In the genomic region with DNA sequence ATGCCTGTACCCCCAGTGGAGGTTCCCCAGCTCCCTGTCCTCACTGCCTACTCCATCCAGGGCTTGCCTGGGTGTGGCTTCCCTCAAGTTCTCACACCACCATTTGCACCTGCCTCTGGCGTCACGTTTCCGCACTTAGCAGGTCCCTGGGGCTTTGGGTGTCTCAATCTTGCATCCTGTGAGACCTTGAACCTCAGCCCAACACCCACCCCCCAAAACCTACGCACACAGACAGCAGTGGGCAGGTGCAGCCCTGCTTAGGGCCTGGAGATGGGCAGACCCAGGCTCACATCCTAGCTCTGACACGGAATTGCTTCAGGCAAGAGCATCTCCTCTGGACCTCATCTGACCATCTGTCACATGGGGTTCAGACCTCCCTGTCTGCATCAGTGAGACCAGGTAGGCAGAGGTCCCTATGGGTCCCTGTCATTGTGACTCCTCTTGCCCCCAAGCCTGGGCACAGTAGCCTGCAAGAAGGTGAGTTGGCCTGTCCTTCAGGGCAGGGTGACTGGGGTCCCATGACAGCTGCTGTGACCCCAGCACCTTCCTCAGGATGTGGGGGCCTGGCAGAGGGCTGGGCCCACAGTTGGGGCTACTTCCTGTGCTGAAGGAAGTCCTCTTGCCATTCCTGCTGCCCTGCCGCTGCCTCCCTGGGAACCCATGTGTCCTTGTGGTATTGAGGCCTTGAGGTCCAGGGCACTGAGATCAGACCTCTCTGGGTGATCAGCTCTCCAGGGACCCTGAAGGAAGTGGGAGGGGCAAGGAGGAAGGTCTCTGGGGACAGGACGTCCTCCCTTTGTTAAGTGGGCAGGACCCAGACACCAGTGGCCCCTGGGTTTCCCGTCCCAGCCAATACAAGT, we compare ENCODE assay signal across 1 cellular context.
TF ChIP-seq lines count a peak whose summit lies in the region.

No MANE protein-coding gene starts in this region.

TF ChIP-seq in GM12878, 131 proteins besides CTCF, POLR2A, EP300 and RAD21 (continues in another document):
- TF ChIP-seq HCFC1 (IDR thresholded peaks at IDR 0.05; ENCODE audit: low read length) (0 out of 2 replicates have a peak, but pooled peaks have one; percentile 6), JUND (IDR thresholded peaks at IDR 0.05; ENCODE audit: low read depth, low read length) (peak; percentile 42; the same call in 1 of the 2 replicates), EED (IDR thresholded peaks at IDR 0.05; ENCODE audit: low read depth) (peak; percentile 28; the same call in 1 of the 2 replicates), BACH1 (IDR thresholded peaks at IDR 0.05; ENCODE audit: borderline replicate concordance) (peak; percentile 79; the same call in 1 of the 2 replicates), TAF1 (IDR thresholded peaks at IDR 0.05; ENCODE audit: borderline replicate concordance, low read depth, low read length) (peak; percentile 58; the same call in 1 of the 2 replicates), SIN3A (IDR thresholded peaks at IDR 0.05; ENCODE audit: low read depth, low read length) (peak; percentile 89), ASH2L (IDR thresholded peaks at IDR 0.05; ENCODE audit: borderline replicate concordance, low read depth) (no peak), PML (IDR thresholded peaks at IDR 0.05; ENCODE audit: low read length) (no peak), KDM1A (IDR thresholded peaks at IDR 0.05; ENCODE audit: borderline replicate concordance) (no peak), NR2C1 (IDR thresholded peaks at IDR 0.05) (no peak), LARP7 (IDR thresholded peaks at IDR 0.05) (peak; percentile 70; the same call in 1 of the 2 replicates), SRF (IDR thresholded peaks at IDR 0.05; ENCODE audit: low read depth in 2 of 2, low read length in 2 of 2) (0 out of 4 replicates have a peak, but pooled peaks of 1 of the 2 experiments have one; percentile 10), POU2F2 (IDR thresholded peaks at IDR 0.05; ENCODE audit: borderline replicate concordance, low read depth, low read length) (peak; percentile 83; the same call in 2 of the 3 replicates), CEBPB (IDR thresholded peaks at IDR 0.05; ENCODE audit: borderline replicate concordance in 1 of 2, low read depth in 2 of 2, low read length in 2 of 2) (peak in 1 of 2 experiments; percentile 23; a peak in 1 of 4 replicates), NR2F1 (conservative IDR thresholded peaks at IDR 0.05) (peak; percentile 87), YY1 (IDR thresholded peaks at IDR 0.05; ENCODE audit: low read depth, low read length) (peak; percentile 76), RB1 (IDR thresholded peaks at IDR 0.05; ENCODE audit: borderline replicate concordance) (peak; percentile 65; the same call in 1 of the 2 replicates), HDGF (IDR thresholded peaks at IDR 0.05) (peak; percentile 93), NFYA (IDR thresholded peaks at IDR 0.05; ENCODE audit: borderline replicate concordance, low read depth, low read length) (no peak), RAD51 (IDR thresholded peaks at IDR 0.05) (peak; percentile 55; the same call in 1 of the 2 replicates), ZZZ3 (IDR thresholded peaks at IDR 0.05; ENCODE audit: control insufficient read depth, insufficient read length, low read depth) (no peak), PAX8 (IDR thresholded peaks at IDR 0.05) (no peak), SPI1 (IDR thresholded peaks at IDR 0.05; ENCODE audit: borderline replicate concordance, insufficient read depth, low read depth, low read length) (no peak; the same call in 1 of the 2 replicates), RBBP5 (conservative IDR thresholded peaks at IDR 0.05) (no peak), NRF1 (conservative IDR thresholded peaks at IDR 0.05; ENCODE audit: low read depth, low read length) (no peak), ETV6 (conservative IDR thresholded peaks at IDR 0.05 in 1 of 2, IDR thresholded peaks at IDR 0.05 in 1 of 2; ENCODE audit: borderline replicate concordance in 1 of 2, low read depth in 1 of 2) (peak in 1 of 2 experiments; percentile 30; a peak in 1 of 4 replicates)
- TF ChIP-seq, protein P1, sequence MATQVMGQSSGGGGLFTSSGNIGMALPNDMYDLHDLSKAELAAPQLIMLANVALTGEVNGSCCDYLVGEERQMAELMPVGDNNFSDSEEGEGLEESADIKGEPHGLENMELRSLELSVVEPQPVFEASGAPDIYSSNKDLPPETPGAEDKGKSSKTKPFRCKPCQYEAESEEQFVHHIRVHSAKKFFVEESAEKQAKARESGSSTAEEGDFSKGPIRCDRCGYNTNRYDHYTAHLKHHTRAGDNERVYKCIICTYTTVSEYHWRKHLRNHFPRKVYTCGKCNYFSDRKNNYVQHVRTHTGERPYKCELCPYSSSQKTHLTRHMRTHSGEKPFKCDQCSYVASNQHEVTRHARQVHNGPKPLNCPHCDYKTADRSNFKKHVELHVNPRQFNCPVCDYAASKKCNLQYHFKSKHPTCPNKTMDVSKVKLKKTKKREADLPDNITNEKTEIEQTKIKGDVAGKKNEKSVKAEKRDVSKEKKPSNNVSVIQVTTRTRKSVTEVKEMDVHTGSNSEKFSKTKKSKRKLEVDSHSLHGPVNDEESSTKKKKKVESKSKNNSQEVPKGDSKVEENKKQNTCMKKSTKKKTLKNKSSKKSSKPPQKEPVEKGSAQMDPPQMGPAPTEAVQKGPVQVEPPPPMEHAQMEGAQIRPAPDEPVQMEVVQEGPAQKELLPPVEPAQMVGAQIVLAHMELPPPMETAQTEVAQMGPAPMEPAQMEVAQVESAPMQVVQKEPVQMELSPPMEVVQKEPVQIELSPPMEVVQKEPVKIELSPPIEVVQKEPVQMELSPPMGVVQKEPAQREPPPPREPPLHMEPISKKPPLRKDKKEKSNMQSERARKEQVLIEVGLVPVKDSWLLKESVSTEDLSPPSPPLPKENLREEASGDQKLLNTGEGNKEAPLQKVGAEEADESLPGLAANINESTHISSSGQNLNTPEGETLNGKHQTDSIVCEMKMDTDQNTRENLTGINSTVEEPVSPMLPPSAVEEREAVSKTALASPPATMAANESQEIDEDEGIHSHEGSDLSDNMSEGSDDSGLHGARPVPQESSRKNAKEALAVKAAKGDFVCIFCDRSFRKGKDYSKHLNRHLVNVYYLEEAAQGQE (IDR thresholded peaks at IDR 0.05; ENCODE audit: low read depth, low read length), result no peak
- TF ChIP-seq, protein P2, sequence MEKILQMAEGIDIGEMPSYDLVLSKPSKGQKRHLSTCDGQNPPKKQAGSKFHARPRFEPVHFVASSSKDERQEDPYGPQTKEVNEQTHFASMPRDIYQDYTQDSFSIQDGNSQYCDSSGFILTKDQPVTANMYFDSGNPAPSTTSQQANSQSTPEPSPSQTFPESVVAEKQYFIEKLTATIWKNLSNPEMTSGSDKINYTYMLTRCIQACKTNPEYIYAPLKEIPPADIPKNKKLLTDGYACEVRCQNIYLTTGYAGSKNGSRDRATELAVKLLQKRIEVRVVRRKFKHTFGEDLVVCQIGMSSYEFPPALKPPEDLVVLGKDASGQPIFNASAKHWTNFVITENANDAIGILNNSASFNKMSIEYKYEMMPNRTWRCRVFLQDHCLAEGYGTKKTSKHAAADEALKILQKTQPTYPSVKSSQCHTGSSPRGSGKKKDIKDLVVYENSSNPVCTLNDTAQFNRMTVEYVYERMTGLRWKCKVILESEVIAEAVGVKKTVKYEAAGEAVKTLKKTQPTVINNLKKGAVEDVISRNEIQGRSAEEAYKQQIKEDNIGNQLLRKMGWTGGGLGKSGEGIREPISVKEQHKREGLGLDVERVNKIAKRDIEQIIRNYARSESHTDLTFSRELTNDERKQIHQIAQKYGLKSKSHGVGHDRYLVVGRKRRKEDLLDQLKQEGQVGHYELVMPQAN (conservative IDR thresholded peaks at IDR 0.05), result no peak; the same call in 1 of the 2 replicates
- TF ChIP-seq, protein P3, sequence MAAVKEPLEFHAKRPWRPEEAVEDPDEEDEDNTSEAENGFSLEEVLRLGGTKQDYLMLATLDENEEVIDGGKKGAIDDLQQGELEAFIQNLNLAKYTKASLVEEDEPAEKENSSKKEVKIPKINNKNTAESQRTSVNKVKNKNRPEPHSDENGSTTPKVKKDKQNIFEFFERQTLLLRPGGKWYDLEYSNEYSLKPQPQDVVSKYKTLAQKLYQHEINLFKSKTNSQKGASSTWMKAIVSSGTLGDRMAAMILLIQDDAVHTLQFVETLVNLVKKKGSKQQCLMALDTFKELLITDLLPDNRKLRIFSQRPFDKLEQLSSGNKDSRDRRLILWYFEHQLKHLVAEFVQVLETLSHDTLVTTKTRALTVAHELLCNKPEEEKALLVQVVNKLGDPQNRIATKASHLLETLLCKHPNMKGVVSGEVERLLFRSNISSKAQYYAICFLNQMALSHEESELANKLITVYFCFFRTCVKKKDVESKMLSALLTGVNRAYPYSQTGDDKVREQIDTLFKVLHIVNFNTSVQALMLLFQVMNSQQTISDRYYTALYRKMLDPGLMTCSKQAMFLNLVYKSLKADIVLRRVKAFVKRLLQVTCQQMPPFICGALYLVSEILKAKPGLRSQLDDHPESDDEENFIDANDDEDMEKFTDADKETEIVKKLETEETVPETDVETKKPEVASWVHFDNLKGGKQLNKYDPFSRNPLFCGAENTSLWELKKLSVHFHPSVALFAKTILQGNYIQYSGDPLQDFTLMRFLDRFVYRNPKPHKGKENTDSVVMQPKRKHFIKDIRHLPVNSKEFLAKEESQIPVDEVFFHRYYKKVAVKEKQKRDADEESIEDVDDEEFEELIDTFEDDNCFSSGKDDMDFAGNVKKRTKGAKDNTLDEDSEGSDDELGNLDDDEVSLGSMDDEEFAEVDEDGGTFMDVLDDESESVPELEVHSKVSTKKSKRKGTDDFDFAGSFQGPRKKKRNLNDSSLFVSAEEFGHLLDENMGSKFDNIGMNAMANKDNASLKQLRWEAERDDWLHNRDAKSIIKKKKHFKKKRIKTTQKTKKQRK (IDR thresholded peaks at IDR 0.05; ENCODE audit: low read depth, low read length), result no peak
- TF ChIP-seq, protein P4, sequence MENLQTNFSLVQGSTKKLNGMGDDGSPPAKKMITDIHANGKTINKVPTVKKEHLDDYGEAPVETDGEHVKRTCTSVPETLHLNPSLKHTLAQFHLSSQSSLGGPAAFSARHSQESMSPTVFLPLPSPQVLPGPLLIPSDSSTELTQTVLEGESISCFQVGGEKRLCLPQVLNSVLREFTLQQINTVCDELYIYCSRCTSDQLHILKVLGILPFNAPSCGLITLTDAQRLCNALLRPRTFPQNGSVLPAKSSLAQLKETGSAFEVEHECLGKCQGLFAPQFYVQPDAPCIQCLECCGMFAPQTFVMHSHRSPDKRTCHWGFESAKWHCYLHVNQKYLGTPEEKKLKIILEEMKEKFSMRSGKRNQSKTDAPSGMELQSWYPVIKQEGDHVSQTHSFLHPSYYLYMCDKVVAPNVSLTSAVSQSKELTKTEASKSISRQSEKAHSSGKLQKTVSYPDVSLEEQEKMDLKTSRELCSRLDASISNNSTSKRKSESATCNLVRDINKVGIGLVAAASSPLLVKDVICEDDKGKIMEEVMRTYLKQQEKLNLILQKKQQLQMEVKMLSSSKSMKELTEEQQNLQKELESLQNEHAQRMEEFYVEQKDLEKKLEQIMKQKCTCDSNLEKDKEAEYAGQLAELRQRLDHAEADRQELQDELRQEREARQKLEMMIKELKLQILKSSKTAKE (IDR thresholded peaks at IDR 0.05; ENCODE audit: low read depth, poor library complexity, severe bottlenecking), result peak; percentile 96
- TF ChIP-seq, protein P5, sequence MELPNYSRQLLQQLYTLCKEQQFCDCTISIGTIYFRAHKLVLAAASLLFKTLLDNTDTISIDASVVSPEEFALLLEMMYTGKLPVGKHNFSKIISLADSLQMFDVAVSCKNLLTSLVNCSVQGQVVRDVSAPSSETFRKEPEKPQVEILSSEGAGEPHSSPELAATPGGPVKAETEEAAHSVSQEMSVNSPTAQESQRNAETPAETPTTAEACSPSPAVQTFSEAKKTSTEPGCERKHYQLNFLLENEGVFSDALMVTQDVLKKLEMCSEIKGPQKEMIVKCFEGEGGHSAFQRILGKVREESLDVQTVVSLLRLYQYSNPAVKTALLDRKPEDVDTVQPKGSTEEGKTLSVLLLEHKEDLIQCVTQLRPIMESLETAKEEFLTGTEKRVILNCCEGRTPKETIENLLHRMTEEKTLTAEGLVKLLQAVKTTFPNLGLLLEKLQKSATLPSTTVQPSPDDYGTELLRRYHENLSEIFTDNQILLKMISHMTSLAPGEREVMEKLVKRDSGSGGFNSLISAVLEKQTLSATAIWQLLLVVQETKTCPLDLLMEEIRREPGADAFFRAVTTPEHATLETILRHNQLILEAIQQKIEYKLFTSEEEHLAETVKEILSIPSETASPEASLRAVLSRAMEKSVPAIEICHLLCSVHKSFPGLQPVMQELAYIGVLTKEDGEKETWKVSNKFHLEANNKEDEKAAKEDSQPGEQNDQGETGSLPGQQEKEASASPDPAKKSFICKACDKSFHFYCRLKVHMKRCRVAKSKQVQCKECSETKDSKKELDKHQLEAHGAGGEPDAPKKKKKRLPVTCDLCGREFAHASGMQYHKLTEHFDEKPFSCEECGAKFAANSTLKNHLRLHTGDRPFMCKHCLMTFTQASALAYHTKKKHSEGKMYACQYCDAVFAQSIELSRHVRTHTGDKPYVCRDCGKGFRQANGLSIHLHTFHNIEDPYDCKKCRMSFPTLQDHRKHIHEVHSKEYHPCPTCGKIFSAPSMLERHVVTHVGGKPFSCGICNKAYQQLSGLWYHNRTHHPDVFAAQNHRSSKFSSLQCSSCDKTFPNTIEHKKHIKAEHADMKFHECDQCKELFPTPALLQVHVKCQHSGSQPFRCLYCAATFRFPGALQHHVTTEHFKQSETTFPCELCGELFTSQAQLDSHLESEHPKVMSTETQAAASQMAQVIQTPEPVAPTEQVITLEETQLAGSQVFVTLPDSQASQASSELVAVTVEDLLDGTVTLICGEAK (IDR thresholded peaks at IDR 0.05; ENCODE audit: borderline replicate concordance), result no peak
- TF ChIP-seq, protein P6, sequence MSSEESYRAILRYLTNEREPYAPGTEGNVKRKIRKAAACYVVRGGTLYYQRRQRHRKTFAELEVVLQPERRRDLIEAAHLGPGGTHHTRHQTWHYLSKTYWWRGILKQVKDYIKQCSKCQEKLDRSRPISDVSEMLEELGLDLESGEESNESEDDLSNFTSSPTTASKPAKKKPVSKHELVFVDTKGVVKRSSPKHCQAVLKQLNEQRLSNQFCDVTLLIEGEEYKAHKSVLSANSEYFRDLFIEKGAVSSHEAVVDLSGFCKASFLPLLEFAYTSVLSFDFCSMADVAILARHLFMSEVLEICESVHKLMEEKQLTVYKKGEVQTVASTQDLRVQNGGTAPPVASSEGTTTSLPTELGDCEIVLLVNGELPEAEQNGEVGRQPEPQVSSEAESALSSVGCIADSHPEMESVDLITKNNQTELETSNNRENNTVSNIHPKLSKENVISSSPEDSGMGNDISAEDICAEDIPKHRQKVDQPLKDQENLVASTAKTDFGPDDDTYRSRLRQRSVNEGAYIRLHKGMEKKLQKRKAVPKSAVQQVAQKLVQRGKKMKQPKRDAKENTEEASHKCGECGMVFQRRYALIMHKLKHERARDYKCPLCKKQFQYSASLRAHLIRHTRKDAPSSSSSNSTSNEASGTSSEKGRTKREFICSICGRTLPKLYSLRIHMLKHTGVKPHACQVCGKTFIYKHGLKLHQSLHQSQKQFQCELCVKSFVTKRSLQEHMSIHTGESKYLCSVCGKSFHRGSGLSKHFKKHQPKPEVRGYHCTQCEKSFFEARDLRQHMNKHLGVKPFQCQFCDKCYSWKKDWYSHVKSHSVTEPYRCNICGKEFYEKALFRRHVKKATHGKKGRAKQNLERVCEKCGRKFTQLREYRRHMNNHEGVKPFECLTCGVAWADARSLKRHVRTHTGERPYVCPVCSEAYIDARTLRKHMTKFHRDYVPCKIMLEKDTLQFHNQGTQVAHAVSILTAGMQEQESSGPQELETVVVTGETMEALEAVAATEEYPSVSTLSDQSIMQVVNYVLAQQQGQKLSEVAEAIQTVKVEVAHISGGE (CRISPR knock-in tag; IDR thresholded peaks at IDR 0.05), result no peak
